In genomic region chr12:96399919-96400630, GRCh38 we compare ENCODE assay signal across 8 cellular contexts. TPM values are rescaled to one million over a fixed set of nuclear protein-coding genes. Genes with fewer than 3 reads are reported as not detected.
DNase-seq lines count a peak whose midpoint lies in the region; ATAC-seq and TF ChIP-seq lines count a peak whose summit lies in the region.

Gene CDK17 (minus strand): TSS chr12:96400439. CDS start chr12:96334836, 65,603 bp downstream.

- H3K4me1 ChIP-seq in cardiac muscle cell (ENCODE audit: low read depth) (peaks cover 19% of the 10 kb centered on the region), transverse colon (peaks cover 3 to 43% (median 21%) of the 10 kb centered on the region in 4 donors)

- H3K27me3 ChIP-seq in cardiac muscle cell (no peaks in the 10 kb centered on the region), transverse colon (no peaks in the 10 kb centered on the region)

- DNase-seq in NCI-H1105 treated with DMSO at 0.1 percent for 48 hours (lab: John Stamatoyannopoulos, UW) = peak; percentile 86
- peak; percentile 10 to 75 for DNase-seq in SW 1271 (lab: John Stamatoyannopoulos, UW)
- DNase-seq in activated naive CD8-positive, alpha-beta T cell treated with anti-CD3 and anti-CD28 coated beads, Interleukin-2, amount 50 U/mL, for 16 hours (ENCODE audit: low read depth, low spot score) = peak; percentile 72
- DNase-seq in cardiac muscle cell (ENCODE audit: low read depth in 1 of 2, low spot score in 1 of 2) = peak; percentile 87 to 93
- peak; percentile 89 for DNase-seq in pons (ENCODE audit: low spot score)
- DNase-seq in transverse colon = peak; percentile 89

- H3K4me3 ChIP-seq in cardiac muscle cell (peak within 1 kb of the TSS; percentile 73), transverse colon (peak within 1 kb of the TSS; percentile 88 to 99 (median 96))

- 0% methylated on average over 76 of the region's 112 CpGs; no CpG with 5 or more reads in 1 of the 2 donors for WGBS in transverse colon (ENCODE audit: low coverage in 1 of 2), 2 donors

- TF ChIP-seq POLR2A in transverse colon (IDR thresholded peaks at IDR 0.05) = peak; percentile 82

- TF ChIP-seq CTCF in GM12872 (IDR thresholded peaks at IDR 0.05; ENCODE audit: insufficient read depth, low read depth, low read length) = peak; percentile 42; the same call in 1 of the 3 replicates
- peak; percentile 38 for TF ChIP-seq CTCF in cardiac muscle cell (IDR thresholded peaks at IDR 0.05; ENCODE audit: low read depth, low read length)
- TF ChIP-seq CTCF in transverse colon (IDR thresholded peaks at IDR 0.05) = peak in 3 of 5 experiments; percentile 28 to 47 (median 42)

- H3K27ac ChIP-seq in cardiac muscle cell (peak within 1 kb of the TSS; percentile 95), transverse colon (peak within 1 kb of the TSS; percentile 100)

- intact Hi-C loops in transverse colon (cut with DNase I; ENCODE audit: low total_unique reads) = loop anchor here (5.0 to 10.0 kb wide), 2 partner anchors 115 to 163 kb away; no protein-coding TSS in a partner anchor

- ATAC-seq in HG02642 (IDR thresholded peaks at IDR 0.05; ENCODE audit: poor library complexity, unreplicated experiment) = peak; percentile 62

- in situ Hi-C loops in transverse colon (cut with MboI; ENCODE audit: low pct_ligation_motif_present in 1 of 4, low pct_unique_long_range_greater_than_20kb in 1 of 4, low sequenced_read_pairs in 3 of 4) = loop anchor here (10.0 to 25.0 kb wide), 6 partner anchors 95 to 338 kb away; no protein-coding TSS in a partner anchor

- no peaks in the 10 kb centered on the region for H3K9me3 ChIP-seq in cardiac muscle cell (ENCODE audit: low read depth)
- H3K9me3 ChIP-seq in transverse colon = no peaks in the 10 kb centered on the region

- H3K36me3 ChIP-seq in cardiac muscle cell = no peaks in the 10 kb centered on the region
- no peaks in the 10 kb centered on the region for H3K36me3 ChIP-seq in transverse colon

- no peak for TF ChIP-seq EP300 in transverse colon (IDR thresholded peaks at IDR 0.05; ENCODE audit: low read depth)

RNA-seq across cellular contexts. Expression of gene CDK17, which starts in this region (rescaled TPM):
- total RNA-seq in cardiac muscle cell (25.5 and 34.7 TPM in 2 replicates), transverse colon (10 to 100 TPM; 32.5 to 81.4 (median 51.8) TPM)
- polyA plus RNA-seq in cardiac muscle cell = 21.7 and 34.9 TPM in 2 replicates

Comparison
In these comparisons a context has a peak if more than half of its experiments do, and no peak if none do; other contexts are left out.
1. Peak in every context shown above with its lines: DNase-seq, ATAC-seq, H3K4me3 ChIP-seq and H3K27ac ChIP-seq.